ENCODE assay signal across 8 cellular contexts in genomic region chr6:7051780-7052440, GRCh38. TPM values are rescaled to one million over a fixed set of nuclear protein-coding genes. Genes with fewer than 3 reads are reported as not detected.
DNase-seq lines count a peak whose midpoint lies in the region; ATAC-seq and TF ChIP-seq lines count a peak whose summit lies in the region.

No MANE protein-coding gene starts in this region.

- no peaks in the 10 kb centered on the region for H3K79me1 ChIP-seq in neuronal stem cell (ENCODE audit: low read depth, low read length)

- no peak overlapping the region for H4K91ac ChIP-seq in neuronal stem cell (ENCODE audit: low read depth, low read length, poor library complexity)

- H3K27ac Mint-ChIP-seq in activated T-cell treated with anti-CD3 and anti-CD28 coated beads, Interleukin-2, amount 50 U/mL, for 72 hours = no peak overlapping the region

- peak overlapping the region; percentile 86 for H3K9ac ChIP-seq in neuronal stem cell (ENCODE audit: low read depth, low read length, poor library complexity)

- peaks cover 22% of the 10 kb centered on the region for H3K27me3 Mint-ChIP-seq in activated T-cell treated with anti-CD3 and anti-CD28 coated beads, Interleukin-2, amount 50 U/mL, for 72 hours (ENCODE audit: low read depth)

- no CpG with 5 or more reads among the region's 58 CpGs for WGBS in neuronal stem cell (ENCODE audit: extremely low coverage in 2 of 2, insufficient read length in 2 of 2, insufficient replicate concordance in 1 of 2), 2 donors

- H3K4me3 Mint-ChIP-seq in activated T-cell treated with anti-CD3 and anti-CD28 coated beads, Interleukin-2, amount 50 U/mL, for 72 hours = peak overlapping the region; percentile 53 to 74

- H4K8ac ChIP-seq in neuronal stem cell (ENCODE audit: low read depth, low read length) = peak overlapping the region; percentile 87

- no peaks in the 10 kb centered on the region for H3K36me3 ChIP-seq in neuronal stem cell (replicated peaks in 1 of 2; ENCODE audit: control insufficient read depth in 2 of 2, insufficient read depth in 2 of 2, low read length in 2 of 2)

- H2BK12ac ChIP-seq in neuronal stem cell (ENCODE audit: low read length) = peak overlapping the region; percentile 97

- H3K27ac ChIP-seq in neuronal stem cell (replicated peaks; ENCODE audit: low read length) = no peak overlapping the region

- H3K27me3 ChIP-seq in neuronal stem cell (ENCODE audit: control insufficient read depth in 3 of 3, insufficient read depth in 3 of 3, low read depth in 1 of 3, low read length in 3 of 3) = peaks cover 0 to 64% (median 13%) of the 10 kb centered on the region in 3 experiments

- no peak overlapping the region for H2AK5ac ChIP-seq in neuronal stem cell (ENCODE audit: low read depth, low read length)

- no peaks in the 10 kb centered on the region for H3K9me3 ChIP-seq in neuronal stem cell (replicated peaks in 1 of 2; ENCODE audit: control insufficient read depth in 2 of 2, insufficient read depth in 1 of 2, low read depth in 1 of 2, low read length in 2 of 2)

- TF ChIP-seq CTCF in foreskin fibroblast (IDR thresholded peaks at IDR 0.05; ENCODE audit: low read depth, low read length) = no peak

- H2BK15ac ChIP-seq in neuronal stem cell (ENCODE audit: low read length) = peak overlapping the region; percentile 74

- peaks cover 14% of the 10 kb centered on the region for H3K4me1 Mint-ChIP-seq in activated T-cell treated with anti-CD3 and anti-CD28 coated beads, Interleukin-2, amount 50 U/mL, for 72 hours (ENCODE audit: low read depth)

- H3K9me3 Mint-ChIP-seq in activated T-cell treated with anti-CD3 and anti-CD28 coated beads, Interleukin-2, amount 50 U/mL, for 72 hours = no peaks in the 10 kb centered on the region

- CTCF ChIA-PET in HEK293T (lab: Yijun Ruan, JAX) = no interaction called here

- H3K4ac ChIP-seq in neuronal stem cell (ENCODE audit: low read length) = no peak overlapping the region

- POLR2A ChIA-PET in HEK293T (lab: Yijun Ruan, JAX) = interaction anchor here (1.0 kb wide), 1 partner anchor 56 kb away, joined by 3 read pairs; the partner anchor contains the start of gene RREB1

- DNase-seq in DMS79 (lab: John Stamatoyannopoulos, UW) (peak; percentile 3), HEK293T (ENCODE audit: extremely low spot score) (peak; percentile 52), NCI-H2196 treated with DMSO at 0.1 percent for 48 hours (lab: John Stamatoyannopoulos, UW; ENCODE audit: unreplicated experiment) (peak; percentile 24), foreskin fibroblast (peak in 1 of 2 donors; percentile 56), neuronal stem cell (ENCODE audit: low spot score) (peak; percentile 60), COLO829 (ENCODE audit: low spot score) (no peak)
- peak; percentile 55 to 56 for DNase-seq in activated T-cell treated with anti-CD3 and anti-CD28 coated beads, Interleukin-2, amount 50 U/mL, for 72 hours

- H2BK5ac ChIP-seq in neuronal stem cell (ENCODE audit: low read length) = peak overlapping the region; percentile 91

- peak overlapping the region; percentile 95 for H3K4me2 ChIP-seq in neuronal stem cell (ENCODE audit: insufficient read depth, low read length, poor library complexity, severe bottlenecking)

- H3K18ac ChIP-seq in neuronal stem cell (ENCODE audit: low read length) = peak overlapping the region; percentile 97

- H3K4me1 ChIP-seq in neuronal stem cell (ENCODE audit: control insufficient read depth in 2 of 2, insufficient read depth in 1 of 2, low read depth in 1 of 2, low read length in 2 of 2) = peaks cover 2 to 10% of the 10 kb centered on the region in 2 donors

- peak; percentile 82 to 83 for ATAC-seq in activated T-cell treated with anti-CD3 and anti-CD28 coated beads, Interleukin-2, amount 50 U/mL, for 72 hours (replicated peaks in 1 of 2)
- no peak for ATAC-seq in GM18519 (IDR thresholded peaks at IDR 0.05; ENCODE audit: low FRiP score, unreplicated experiment)

- H3K4me3 ChIP-seq in foreskin fibroblast (ENCODE audit: low read depth in 1 of 2, low read length in 2 of 2) (peak overlapping the region; percentile 54 to 58), neuronal stem cell (ENCODE audit: low read length in 2 of 2) (peak overlapping the region; percentile 37 to 87)

- H3K36me3 Mint-ChIP-seq in activated T-cell treated with anti-CD3 and anti-CD28 coated beads, Interleukin-2, amount 50 U/mL, for 72 hours (ENCODE audit: insufficient read depth in 2 of 2) = no peaks in the 10 kb centered on the region

- H2AFZ ChIP-seq in neuronal stem cell (ENCODE audit: low read length) = peak overlapping the region; percentile 97

- peak overlapping the region; percentile 27 for H3K14ac ChIP-seq in neuronal stem cell (ENCODE audit: low read length)

- H2BK120ac ChIP-seq in neuronal stem cell (ENCODE audit: low read depth, low read length) = peak overlapping the region; percentile 87

- H3K23ac ChIP-seq in neuronal stem cell (ENCODE audit: low read depth, low read length, poor library complexity) = no peak overlapping the region

TF ChIP-seq in HEK293T, 16 proteins besides CTCF, POLR2A, EP300 and RAD21:
- peak; percentile 61 for TF ChIP-seq L3MBTL2 (conservative IDR thresholded peaks at IDR 0.05)
- TF ChIP-seq SP1 (IDR thresholded peaks at IDR 0.05) = no peak
- TF ChIP-seq FOXM1 (IDR thresholded peaks at IDR 0.05; ENCODE audit: borderline replicate concordance) = no peak
- TF ChIP-seq FOXK2 (IDR thresholded peaks at IDR 0.05) = no peak

RNA-seq across cellular contexts. Expression of gene RREB1, which starts 55.9 kb away (rescaled TPM):
- 10 to 100 TPM; 16.0 to 16.4 TPM for total RNA-seq in activated T-cell treated with anti-CD3 and anti-CD28 coated beads, Interleukin-2, amount 50 U/mL, for 72 hours
- 5.7 TPM for polyA plus RNA-seq in neuronal stem cell (2013, experiment 1 of 2)
- 6.0 TPM for polyA plus RNA-seq in neuronal stem cell (2013, experiment 2 of 2)
